ENCODE assay signal across 14 cellular contexts in the genomic region with DNA sequence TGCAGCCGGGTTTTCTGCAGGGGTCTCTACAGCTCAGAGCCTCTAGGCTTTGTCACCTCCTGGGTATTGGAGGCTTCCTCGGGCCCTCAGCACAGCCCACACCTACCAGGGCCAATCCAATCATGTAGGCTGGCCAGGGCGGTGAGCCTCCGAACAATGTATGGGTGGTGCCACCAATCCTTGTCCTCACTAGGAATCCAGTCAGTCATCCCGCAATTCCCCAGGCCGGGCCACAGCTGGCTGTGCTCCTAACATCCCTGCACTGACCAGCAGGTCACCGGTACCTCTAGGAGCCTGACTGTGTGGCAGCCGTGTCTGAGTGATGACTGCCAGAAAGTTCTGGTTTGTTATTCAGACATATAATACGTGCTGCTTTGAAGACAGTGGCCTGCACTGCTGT.
"Had no signal": no experiment of that assay in that cellular context is flagged by ENCODE, and none has a peak within 500 bp of the region (broad histone marks: within the 10 kb centered on the region; RNA-seq: fewer than 3 reads in every experiment).

No MANE protein-coding gene starts in this region.

- DNase-seq: activated CD4-positive, alpha-beta T cell treated with anti-CD3 and anti-CD28 coated beads, Interleukin-2, amount 10 ng/mL, durations not matched to agents 24 days and 14 days; aorta; central memory CD4-positive, alpha-beta T cell; colonic mucosa; effector memory CD8-positive, alpha-beta T cell; hippocampal formation; mucosa of descending colon; occipital lobe; stimulated activated CD4-positive, alpha-beta T cell treated with anti-CD3 and anti-CD28 coated beads, Interleukin-4, amount 100 ng/mL, for 1 hour; stimulated activated naive CD4-positive, alpha-beta T cell; thyroid gland had no signal

- H3K27ac ChIP-seq: colonic mucosa, esophagus muscularis mucosa, thyroid gland had no signal

- H3K4me3 ChIP-seq: colonic mucosa, dorsolateral prefrontal cortex, esophagus muscularis mucosa, mucosa of descending colon, thyroid gland had no signal

- H3K36me3 ChIP-seq: colonic mucosa, esophagus muscularis mucosa, thyroid gland had no signal

- ATAC-seq: activated naive CD4-positive, alpha-beta T cell treated with anti-CD3 and anti-CD28 coated beads, Interleukin-2, amount 50 U/mL, for 72 hours; effector memory CD8-positive, alpha-beta T cell; mucosa of descending colon had no signal

- H3K27me3 ChIP-seq: colonic mucosa, dorsolateral prefrontal cortex, esophagus muscularis mucosa, thyroid gland had no signal

- H3K4me1 ChIP-seq: colonic mucosa had no signal

- H3K9me3 ChIP-seq: colonic mucosa, esophagus muscularis mucosa, mucosa of descending colon, thyroid gland had no signal
